Comparison of ENCODE assay signal across 21 cellular contexts in the genomic region with DNA sequence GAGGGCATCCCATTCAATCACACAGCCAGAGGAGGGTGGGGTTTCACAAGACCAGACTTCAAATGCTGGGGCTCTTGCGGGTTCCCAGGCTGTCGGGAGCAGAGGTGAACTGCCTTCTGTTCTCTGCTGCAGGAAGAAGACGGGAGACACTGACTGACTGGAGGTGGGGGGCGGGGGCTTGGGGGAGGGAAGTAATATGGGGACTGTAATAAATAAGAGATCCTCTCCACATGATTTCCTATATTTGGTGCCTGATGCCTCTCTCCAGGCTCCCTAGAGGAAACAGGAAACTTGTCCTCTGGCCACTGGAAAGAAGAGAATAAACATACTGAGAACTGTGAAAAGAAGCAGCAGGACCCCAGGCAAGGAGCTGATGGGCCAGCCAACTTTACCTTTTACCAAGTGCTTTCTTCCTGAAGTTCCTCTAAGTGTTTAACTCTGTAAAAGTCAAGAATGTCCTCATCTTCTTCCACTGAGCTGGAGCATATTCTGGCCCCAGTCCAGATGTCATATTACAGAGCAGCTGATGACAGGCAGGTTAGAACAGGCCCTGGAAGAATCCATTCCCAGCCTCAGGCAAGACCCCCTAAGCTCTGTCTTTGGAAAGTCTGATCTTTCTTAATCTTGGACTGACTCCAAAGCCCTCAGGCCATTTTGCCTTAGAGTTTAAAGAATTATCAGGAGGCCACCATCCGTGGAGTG. TPM values are rescaled to one million over a fixed set of nuclear protein-coding genes. Genes with fewer than 3 reads are reported as not detected.
DNase-seq lines count a peak whose midpoint lies in the region; ATAC-seq, FAIRE-seq and TF ChIP-seq lines count a peak whose summit lies in the region.
"Had no signal": no experiment of that assay in that cellular context is flagged by ENCODE, and none has a peak within 500 bp of the region (broad histone marks: within the 10 kb centered on the region; RNA-seq: fewer than 3 reads in every experiment).

No MANE protein-coding gene starts in this region.

- H3K4me3 ChIP-seq in breast epithelium: peak overlapping the region; percentile 12 to 29 (median 15)
- peak overlapping the region; percentile 55 for H3K4me3 ChIP-seq in lower lobe of right lung
- H3K4me3 ChIP-seq: SK-N-MC had no signal

- H3K27me3 ChIP-seq in breast epithelium: no peaks in the 10 kb centered on the region
- no peaks in the 10 kb centered on the region for H3K27me3 ChIP-seq in lower lobe of right lung (ENCODE audit: low read depth)

- peaks cover 2% of the 10 kb centered on the region for H3K36me3 Mint-ChIP-seq in effector memory CD8-positive, alpha-beta T cell (ENCODE audit: insufficient read depth)

- intact Hi-C loops in breast epithelium (cut with DNase I; ENCODE audit: low total_unique reads) (no loop called here), lower lobe of right lung (cut with DNase I) (no loop called here)

- peak; percentile 54 to 61 for ATAC-seq in lower lobe of right lung
- no peak for ATAC-seq in effector memory CD8-positive, alpha-beta T cell (replicated peaks)
- no peak for ATAC-seq in HG02610 (IDR thresholded peaks at IDR 0.05; ENCODE audit: unreplicated experiment)
- ATAC-seq in GM18870 (IDR thresholded peaks at IDR 0.05; ENCODE audit: unreplicated experiment): no peak
- ATAC-seq in HG03342 (IDR thresholded peaks at IDR 0.05; ENCODE audit: unreplicated experiment): no peak
- ATAC-seq: activated T-cell treated with anti-CD3 and anti-CD28 coated beads, Interleukin-2, amount 50 U/mL, for 4 hours had no signal

- H3K4me1 ChIP-seq in breast epithelium (no peaks in the 10 kb centered on the region), lower lobe of right lung (peaks cover 25% of the 10 kb centered on the region)

- H3K27ac Mint-ChIP-seq in effector memory CD8-positive, alpha-beta T cell: no peak overlapping the region

- H3K36me3 ChIP-seq in breast epithelium (no peaks in the 10 kb centered on the region), lower lobe of right lung (no peaks in the 10 kb centered on the region)

- no peak for FAIRE-seq in HTR-8/SVneo (lab: Jason Lieb, UNC)

- peaks cover 5 to 37% of the 10 kb centered on the region in 2 donors for H3K27me3 Mint-ChIP-seq in effector memory CD8-positive, alpha-beta T cell

- H3K4me1 Mint-ChIP-seq in effector memory CD8-positive, alpha-beta T cell (ENCODE audit: low read depth in 2 of 2): no peaks in the 10 kb centered on the region

- DNase-seq in DMS 273 (lab: John Stamatoyannopoulos, UW; ENCODE audit: unreplicated experiment) (peak; percentile 69), HTR-8/SVneo (ENCODE audit: insufficient read length, low spot score) (peak; percentile 40), breast epithelium (ENCODE audit: low spot score in 2 of 2) (no peak), lower lobe of right lung (no peak)
- no peak for DNase-seq in effector memory CD8-positive, alpha-beta T cell
- DNase-seq: activated CD4-positive, CD25-positive, alpha-beta regulatory T cell treated with anti-CD3 and anti-CD28 coated beads, Interleukin-2, amount 50 U/mL, for 72 hours; activated T-cell treated with anti-CD3 and anti-CD28 coated beads, Interleukin-2, amount 50 U/mL, for 4 hours; aorta; effector CD8-positive, alpha-beta T cell; head of caudate nucleus; midbrain; NCI-H524 treated with DMSO at 0.1 percent for 48 hours; posterior cingulate gyrus; stimulated activated CD4-positive, alpha-beta T cell treated with anti-CD3 and anti-CD28 coated beads, Interleukin-4, amount 100 ng/mL, for 1 hour; stimulated activated naive CD4-positive, alpha-beta T cell had no signal

- TF ChIP-seq CTCF in breast epithelium (IDR thresholded peaks at IDR 0.05) (no peak), lower lobe of right lung (IDR thresholded peaks at IDR 0.05) (no peak)

- H3K27ac ChIP-seq in breast epithelium (peak overlapping the region in 1 of 2 donors; percentile 40), lower lobe of right lung (peak overlapping the region; percentile 82)
- H3K27ac ChIP-seq: KMS-11, SK-N-MC had no signal

- no peak for TF ChIP-seq POLR2A in breast epithelium (IDR thresholded peaks at IDR 0.05)

- H3K9me3 ChIP-seq in breast epithelium (no peaks in the 10 kb centered on the region), lower lobe of right lung (no peaks in the 10 kb centered on the region)

- H3K9me3 Mint-ChIP-seq in effector memory CD8-positive, alpha-beta T cell: no peaks in the 10 kb centered on the region
- H3K9me3 Mint-ChIP-seq: activated T-cell treated with anti-CD3 and anti-CD28 coated beads, Interleukin-2, amount 50 U/mL, for 4 hours had no signal

- no peak overlapping the region for H3K4me3 Mint-ChIP-seq in effector memory CD8-positive, alpha-beta T cell
- H3K4me3 Mint-ChIP-seq: activated T-cell treated with anti-CD3 and anti-CD28 coated beads, Interleukin-2, amount 50 U/mL, for 4 hours had no signal

RNA-seq across cellular contexts. Expression of gene ADGRF5, which starts 33.2 kb away (rescaled TPM):
- 10 to 100 TPM; 22.5 to 43.4 (median 41.6) TPM for total RNA-seq in breast epithelium
- 238 TPM for total RNA-seq in lower lobe of right lung
- total RNA-seq: G401 had no signal

Comparison
In these comparisons a context has a peak if more than half of its experiments do, and no peak if none do; other contexts are left out.
1. DNase-seq: peak in DMS 273 (single experiment) and HTR-8/SVneo (single experiment); none in breast epithelium (0 of 2), lower lobe of right lung (single experiment) and effector memory CD8-positive, alpha-beta T cell (0 of 3).
2. ATAC-seq: peak in lower lobe of right lung (2 of 2); none in effector memory CD8-positive, alpha-beta T cell (single experiment), HG02610 (single experiment), GM18870 (single experiment) and HG03342 (single experiment).